In the genomic region with DNA sequence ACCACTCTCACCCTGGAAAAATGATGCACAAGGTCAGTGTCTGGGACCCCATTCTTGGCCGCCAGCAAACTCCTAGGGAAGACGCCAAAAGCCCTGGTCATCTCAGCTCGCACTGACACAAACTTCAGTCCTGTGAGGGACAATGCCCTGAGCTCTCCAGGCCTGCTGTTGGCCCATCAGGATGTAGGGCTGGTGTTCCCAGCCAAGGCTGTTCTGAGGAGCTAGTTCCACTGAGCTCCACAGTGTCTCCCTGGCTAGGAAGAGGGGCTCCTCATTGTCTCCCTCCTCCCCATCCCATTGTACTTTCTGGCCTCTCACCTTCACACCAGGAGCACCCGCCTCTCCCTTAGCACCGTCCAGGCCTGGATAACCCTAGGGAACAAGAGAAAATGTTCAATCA, we compare ENCODE assay signal across 22 cellular contexts. TPM values are rescaled to one million over a fixed set of nuclear protein-coding genes. Genes with fewer than 3 reads are reported as not detected.
"Had no signal": no experiment of that assay in that cellular context is flagged by ENCODE, and none has a peak within 500 bp of the region (broad histone marks: within the 10 kb centered on the region; RNA-seq: fewer than 3 reads in every experiment).

No MANE protein-coding gene starts in this region.

- H3K36me3 ChIP-seq: colonic mucosa, esophagus squamous epithelium, left ventricle myocardium inferior, lower lobe of right lung, right atrium auricular region, tibial nerve, upper lobe of right lung had no signal

- H3K36me3 Mint-ChIP-seq: memory B cell; stimulated activated memory B cell treated with anti-CD40 and anti-IgM and Interleukin-4, amounts not matched to agents 10 μg/mL and 1 μg/mL and 100 μg/mL, for 72 hours had no signal

- H3K9me3 ChIP-seq: colonic mucosa, esophagus squamous epithelium, left ventricle myocardium inferior, lower lobe of right lung, right atrium auricular region, testis, tibial nerve, upper lobe of right lung had no signal

- FAIRE-seq: keratinocyte had no signal

- H3K4me2 ChIP-seq: smooth muscle cell had no signal

- H3K27me3 ChIP-seq: colonic mucosa, right atrium auricular region, testis had no signal

- H3K9me3 Mint-ChIP-seq: memory B cell; nephron progenitor cell; stimulated activated memory B cell treated with anti-CD40 and anti-IgM and Interleukin-4, amounts not matched to agents 10 μg/mL and 1 μg/mL and 100 μg/mL, for 72 hours; stimulated activated naive CD8-positive, alpha-beta T cell treated with anti-CD3 and anti-CD28 coated beads, Interleukin-15, Interleukin-2, amounts not matched to agents 100 ng/mL and 50 ng/mL, for 24 hours had no signal

- H3K4me3 Mint-ChIP-seq: immature natural killer cell; memory B cell; nephron progenitor cell; stimulated activated memory B cell treated with anti-CD40 and anti-IgM and Interleukin-4, amounts not matched to agents 10 μg/mL and 1 μg/mL and 100 μg/mL, for 72 hours; stimulated activated naive CD8-positive, alpha-beta T cell treated with anti-CD3 and anti-CD28 coated beads, Interleukin-15, Interleukin-2, amounts not matched to agents 100 ng/mL and 50 ng/mL, for 24 hours had no signal

- H3K27ac Mint-ChIP-seq: immature natural killer cell; memory B cell; nephron progenitor cell; stimulated activated memory B cell treated with anti-CD40 and anti-IgM and Interleukin-4, amounts not matched to agents 10 μg/mL and 1 μg/mL and 100 μg/mL, for 72 hours; stimulated activated naive CD8-positive, alpha-beta T cell treated with anti-CD3 and anti-CD28 coated beads, Interleukin-15, Interleukin-2, amounts not matched to agents 100 ng/mL and 50 ng/mL, for 24 hours had no signal

- ATAC-seq: left cardiac atrium; lower lobe of right lung; stimulated activated memory B cell treated with anti-CD40 and anti-IgM and Interleukin-4, amounts not matched to agents 10 μg/mL and 1 μg/mL and 100 μg/mL, for 72 hours; upper lobe of right lung had no signal

- H3K4me3 ChIP-seq: colonic mucosa, esophagus squamous epithelium, left ventricle myocardium inferior, lower lobe of right lung, right atrium auricular region, smooth muscle cell, testis, tibial nerve, upper lobe of right lung had no signal

- DNase-seq: cerebellar nuclear complex; colonic mucosa; dermis blood vessel endothelial cell; esophagus squamous epithelium; foreskin fibroblast; immature natural killer cell; left cardiac atrium; left ventricle myocardium inferior; lower lobe of right lung; midbrain; nephron progenitor cell; stimulated activated CD4-positive, alpha-beta T cell treated with anti-CD3 and anti-CD28 coated beads, Interleukin-4, amount 100 ng/mL, for 1 hour; stimulated activated CD8-positive, alpha-beta memory T cell treated with anti-CD3 and anti-CD28 coated beads, Interleukin-4, amount 100 ng/mL, for 48 hours; testis; upper lobe of right lung had no signal

- H3K27ac ChIP-seq: colonic mucosa, esophagus squamous epithelium, left ventricle myocardium inferior, lower lobe of right lung, right atrium auricular region, testis, tibial nerve, upper lobe of right lung had no signal

- H3K4me1 ChIP-seq: colonic mucosa had no signal

RNA-seq across cellular contexts. Expression of a gene that starts 10.8 kb away (rescaled TPM):
- total RNA-seq: dermis blood vessel endothelial cell, esophagus squamous epithelium, left cardiac atrium, left ventricle myocardium inferior, lower lobe of right lung, right atrium auricular region, tibial nerve, upper lobe of right lung had no signal
- polyA plus RNA-seq: immature natural killer cell had no signal
